8 cellular contexts compared by ENCODE assay signal in the genomic region with DNA sequence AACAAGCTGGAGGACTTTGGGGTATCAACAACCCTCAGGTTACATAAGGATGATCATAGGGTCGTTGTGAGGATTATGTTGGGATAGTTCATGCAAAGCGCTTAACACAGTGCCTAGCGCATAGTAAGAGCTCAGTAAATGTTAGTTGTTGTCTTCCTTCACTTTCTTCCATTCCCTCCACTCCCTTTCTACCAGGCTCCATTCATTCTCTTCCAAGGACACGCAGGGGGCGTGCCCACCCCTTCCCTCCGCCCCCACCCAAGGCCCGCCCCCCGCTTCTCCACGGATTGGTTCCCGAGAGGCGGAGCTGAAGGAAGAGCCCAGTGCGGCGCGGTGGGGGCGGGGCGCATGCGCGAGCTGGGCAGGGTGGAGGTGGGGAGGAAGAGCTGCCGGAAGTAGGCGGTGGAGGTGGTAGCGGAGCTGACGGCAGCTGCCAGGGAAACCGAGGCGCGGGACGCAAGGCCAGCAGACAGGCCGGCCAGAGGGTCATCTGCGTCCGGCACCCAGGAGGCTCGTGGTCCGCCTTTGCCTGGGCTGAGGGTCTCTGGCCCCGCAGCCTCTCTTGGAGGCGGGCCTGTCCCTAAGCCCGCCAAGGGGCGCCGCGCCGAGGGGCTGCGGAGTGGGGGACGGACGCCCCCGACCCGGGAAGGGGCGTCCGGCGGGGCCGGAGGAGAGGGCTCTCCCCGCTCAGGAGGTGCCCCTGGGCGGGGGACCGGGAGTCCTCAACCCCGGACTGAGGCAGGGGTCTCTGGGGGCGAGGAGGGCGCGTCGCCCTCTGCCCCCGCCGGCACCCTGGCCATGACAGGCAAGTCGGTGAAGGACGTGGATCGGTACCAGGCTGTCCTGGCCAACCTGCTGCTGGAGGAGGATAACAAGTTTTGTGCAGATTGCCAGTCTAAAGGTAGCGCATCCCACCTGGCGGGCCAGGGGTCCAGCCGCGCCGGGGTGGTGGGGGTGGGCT. TPM values are rescaled to one million over a fixed set of nuclear protein-coding genes. Genes with fewer than 3 reads are reported as not detected.
DNase-seq lines count a peak whose midpoint lies in the region; ATAC-seq and TF ChIP-seq lines count a peak whose summit lies in the region.

Gene SMAP2, plus strand, starts transcription at position 405 of the 961 bp plus-strand sequence. Its CDS starts 394 bp downstream, at position 799.

- H3K36me3 ChIP-seq in KMS-11 (ENCODE audit: insufficient read depth) (no peaks in the 10 kb centered on the region), Panc1 (ENCODE audit: control insufficient read depth, insufficient read depth, low read length) (no peaks in the 10 kb centered on the region), esophagus (ENCODE audit: control insufficient read depth in 2 of 2, insufficient read depth in 2 of 2, low read length in 1 of 2) (no peaks in the 10 kb centered on the region), mucosa of stomach (ENCODE audit: control insufficient read depth, insufficient read depth, low read length) (no peaks in the 10 kb centered on the region)

- H3K4me3 ChIP-seq in KMS-11 (IDR thresholded peaks at IDR 0.05; ENCODE audit: insufficient read depth, low read depth, low read length): peak within 1 kb of the TSS; percentile 59
- peak within 1 kb of the TSS; percentile 69 to 91 for H3K4me3 ChIP-seq in Panc1 (ENCODE audit: low read depth in 2 of 2, low read length in 2 of 2)
- peak within 1 kb of the TSS; percentile 71 to 87 for H3K4me3 ChIP-seq in esophagus (ENCODE audit: low read depth in 1 of 2, low read length in 2 of 2)
- peak within 1 kb of the TSS; percentile 48 for H3K4me3 ChIP-seq in mucosa of stomach (ENCODE audit: low read length)

- H4K20me1 ChIP-seq in KMS-11 (ENCODE audit: insufficient read depth): no peaks in the 10 kb centered on the region

- H3K9ac ChIP-seq in KMS-11 (peak within 1 kb of the TSS; percentile 82), mucosa of stomach (ENCODE audit: low read length) (peak within 1 kb of the TSS; percentile 96)

- H3K27me3 ChIP-seq in KMS-11 (ENCODE audit: insufficient read depth, low read depth) (no peaks in the 10 kb centered on the region), Panc1 (ENCODE audit: control insufficient read depth, insufficient read depth, low read length) (no peaks in the 10 kb centered on the region), esophagus (ENCODE audit: control insufficient read depth in 1 of 2, insufficient read depth in 2 of 2, low read length in 2 of 2) (no peaks in the 10 kb centered on the region), mucosa of stomach (ENCODE audit: control insufficient read depth, insufficient read depth, low read length) (no peaks in the 10 kb centered on the region)

- peaks cover 47% of the 10 kb centered on the region for H3K4me1 Mint-ChIP-seq in activated T-cell treated with anti-CD3 and anti-CD28 coated beads, Interleukin-2, amount 50 U/mL, for 4 hours (ENCODE audit: low read depth)

- H3K27ac ChIP-seq in KMS-11 (peak within 1 kb of the TSS; percentile 83), Panc1 (ENCODE audit: low read length) (peak within 1 kb of the TSS; percentile 67), esophagus (ENCODE audit: low read depth in 2 of 2, low read length in 1 of 2) (peak within 1 kb of the TSS; percentile 89)

- peak within 1 kb of the TSS; percentile 90 for H3K4me2 ChIP-seq in KMS-11

- intact Hi-C loops in Panc1 (cut with micrococcal nuclease; ENCODE audit: unreplicated experiment): no loop called here

- H3K27me3 Mint-ChIP-seq in activated T-cell treated with anti-CD3 and anti-CD28 coated beads, Interleukin-2, amount 50 U/mL, for 4 hours (ENCODE audit: low read depth): no peaks in the 10 kb centered on the region

- in situ Hi-C loops in Panc1 (cut with HindIII; ENCODE audit: low pct_unique_long_range_greater_than_20kb, low sequenced_read_pairs): no loop called here

- peaks cover 25% of the 10 kb centered on the region for H3K4me1 ChIP-seq in KMS-11 (ENCODE audit: low read depth, poor library complexity, severe bottlenecking)
- H3K4me1 ChIP-seq in Panc1 (ENCODE audit: control insufficient read depth, insufficient read depth, low read length): peaks cover 6% of the 10 kb centered on the region; the same call in 1 of the 2 replicates
- no peaks in the 10 kb centered on the region for H3K4me1 ChIP-seq in esophagus (ENCODE audit: control insufficient read depth in 2 of 2, insufficient read depth in 2 of 2, low read length in 1 of 2)
- H3K4me1 ChIP-seq in mucosa of stomach (ENCODE audit: control insufficient read depth, insufficient read depth, low read length): peaks cover 12% of the 10 kb centered on the region

- BruUV-seq in Panc1 (replicated peaks; lab: Mats Ljungman, UMichigan): no TSS peak

- H3K79me2 ChIP-seq in KMS-11 (ENCODE audit: insufficient read depth, low read depth): peaks cover 50% of the 10 kb centered on the region

- H3K4me3 Mint-ChIP-seq in activated T-cell treated with anti-CD3 and anti-CD28 coated beads, Interleukin-2, amount 50 U/mL, for 4 hours: peak within 1 kb of the TSS; percentile 99

- DNase-seq in DMS153 treated with DMSO at 0.1 percent for 48 hours (lab: John Stamatoyannopoulos, UW; ENCODE audit: unreplicated experiment) (peak; percentile 100), Panc1 (ENCODE audit: low read depth, low spot score) (peak; percentile 64)
- peak; percentile 95 for DNase-seq in activated T-cell treated with anti-CD3 and anti-CD28 coated beads, Interleukin-2, amount 50 U/mL, for 4 hours
- peak; percentile 86 to 88 for DNase-seq in stimulated activated CD8-positive, alpha-beta memory T cell treated with anti-CD3 and anti-CD28 coated beads, Interleukin-7, amount 100 ng/mL, for 1 hour (ENCODE audit: low read depth in 2 of 2)

- H3K9me3 ChIP-seq in Panc1 (ENCODE audit: control insufficient read depth, insufficient read depth, low read depth, low read length): no peaks in the 10 kb centered on the region
- H3K9me3 ChIP-seq in esophagus (ENCODE audit: control insufficient read depth in 2 of 2, insufficient read depth in 1 of 2, low read depth in 1 of 2, low read length in 1 of 2): no peaks in the 10 kb centered on the region
- H3K9me3 ChIP-seq in mucosa of stomach (ENCODE audit: control insufficient read depth, low read length): no peaks in the 10 kb centered on the region

- peaks cover 17% of the 10 kb centered on the region for H3K36me3 Mint-ChIP-seq in activated T-cell treated with anti-CD3 and anti-CD28 coated beads, Interleukin-2, amount 50 U/mL, for 4 hours (ENCODE audit: insufficient read depth)

- WGBS in esophagus, 2 donors: 1% methylated on average over 48 to 65 of the region's 65 CpGs

- POLR2A ChIA-PET in Panc1 (lab: Charles Lee): interaction anchor here (0.6 to 0.7 kb wide), 3 partner anchors 28 to 353 kb away, joined by 3 to 12 read pairs (median 4); no protein-coding TSS in a partner anchor

- H2AFZ ChIP-seq in KMS-11 (ENCODE audit: low read depth): peak within 1 kb of the TSS; percentile 86

- no peaks in the 10 kb centered on the region for H3K9me3 Mint-ChIP-seq in activated T-cell treated with anti-CD3 and anti-CD28 coated beads, Interleukin-2, amount 50 U/mL, for 4 hours

- no peak for TF ChIP-seq CTCF in KMS-11 (conservative IDR thresholded peaks at IDR 0.05; ENCODE audit: low read depth, low read length)
- TF ChIP-seq CTCF in Panc1 (IDR thresholded peaks at IDR 0.05): no peak

- ATAC-seq in GM21723 (IDR thresholded peaks at IDR 0.05; ENCODE audit: unreplicated experiment) (peak; percentile 83), Panc1 (peak; percentile 97)
- peak; percentile 86 to 90 for ATAC-seq in activated T-cell treated with anti-CD3 and anti-CD28 coated beads, Interleukin-2, amount 50 U/mL, for 4 hours

- CTCF ChIA-PET in Panc1 (lab: Charles Lee): interaction anchor here (0.5 to 0.8 kb wide), 7 partner anchors 9 to 649 kb away, joined by 3 to 7 read pairs (median 3); partner anchors contain the start of gene ZFP69B

RNA-seq across cellular contexts. Expression of gene SMAP2, which starts in this region (rescaled TPM):
- total RNA-seq in Panc1 (2021; ENCODE audit: unreplicated experiment): 21.5 TPM
- 17.5 TPM for polyA plus RNA-seq in Panc1 (2012; ENCODE audit: insufficient read length)
- 100 to 1,000 TPM; 128 to 153 (median 142) TPM for total RNA-seq in activated T-cell treated with anti-CD3 and anti-CD28 coated beads, Interleukin-2, amount 50 U/mL, for 4 hours
- 10 to 100 TPM in 1 of 2 donors, 1 to 10 TPM in 1; 9.1 to 14.2 TPM for polyA plus RNA-seq in esophagus

Comparison
In these comparisons a context has a peak if more than half of its experiments do, and no peak if none do; other contexts are left out.
1. Peak in every context shown above with its lines: DNase-seq, ATAC-seq, H3K4me3 ChIP-seq and H3K27ac ChIP-seq.